In the genomic region with DNA sequence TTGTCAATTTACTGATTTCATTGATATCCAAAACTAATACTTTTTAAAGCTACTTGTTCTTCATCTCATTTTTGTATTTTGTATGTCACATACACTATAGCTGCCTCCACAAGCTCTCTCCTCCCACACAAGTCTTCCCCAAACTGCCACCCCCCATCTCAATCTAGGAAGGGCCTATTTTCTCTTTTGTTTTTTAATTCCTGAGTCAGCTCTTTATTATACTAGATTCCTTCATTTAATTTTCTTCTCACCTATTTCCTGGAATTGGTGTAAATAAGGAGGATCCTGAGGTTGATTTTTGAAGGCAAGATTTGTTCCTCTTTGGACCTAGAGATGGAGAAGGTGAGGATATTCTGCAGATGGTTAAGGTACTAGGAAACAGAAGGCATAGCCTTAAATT, we compare ENCODE assay signal across 29 cellular contexts.
"Had no signal": no experiment of that assay in that cellular context is flagged by ENCODE, and none has a peak within 500 bp of the region (broad histone marks: within the 10 kb centered on the region; RNA-seq: fewer than 3 reads in every experiment).

No MANE protein-coding gene starts in this region.

- H3K27me3 ChIP-seq: stomach, suprapubic skin, testis, thyroid gland, tibial artery, tibial nerve, transverse colon, upper lobe of left lung, upper lobe of right lung, uterus, vagina had no signal

- H3K4me3 Mint-ChIP-seq: stimulated activated effector memory CD8-positive, alpha-beta T cell treated with anti-CD3 and anti-CD28 coated beads, Interleukin-12 subunit alpha, Interleukin-12 subunit beta, amount 100 ng/mL, for 72 hours; stimulated activated memory B cell treated with anti-CD40 and anti-IgM and Interleukin-4, amounts not matched to agents 10 μg/mL and 1 μg/mL and 100 μg/mL, for 72 hours; stimulated activated naive B cell treated with anti-CD40 and anti-IgM and Interleukin-4, amounts not matched to agents 10 μg/mL and 1 μg/mL and 100 μg/mL, for 72 hours; stimulated activated naive CD8-positive, alpha-beta T cell treated with anti-CD3 and anti-CD28 coated beads, Interleukin-15, amount 100 ng/mL, for 72 hours; stimulated activated naive CD8-positive, alpha-beta T cell treated with anti-CD3 and anti-CD28 coated beads, Interleukin-15, Interleukin-2, amounts not matched to agents 100 ng/mL and 50 ng/mL, for 24 hours; type B pancreatic cell had no signal

- FAIRE-seq: urothelium cell line had no signal

- H3K27ac ChIP-seq: stomach, suprapubic skin, testis, thoracic aorta, thyroid gland, tibial artery, tibial nerve, transverse colon, upper lobe of left lung, upper lobe of right lung, uterus, vagina had no signal

- H3K4me3 ChIP-seq: stomach, suprapubic skin, testis, thoracic aorta, thyroid gland, tibial artery, tibial nerve, transverse colon, upper lobe of left lung, upper lobe of right lung, uterus, vagina had no signal

- H3K27ac Mint-ChIP-seq: stimulated activated effector memory CD8-positive, alpha-beta T cell treated with anti-CD3 and anti-CD28 coated beads, Interleukin-12 subunit alpha, Interleukin-12 subunit beta, amount 100 ng/mL, for 72 hours; stimulated activated memory B cell treated with anti-CD40 and anti-IgM and Interleukin-4, amounts not matched to agents 10 μg/mL and 1 μg/mL and 100 μg/mL, for 72 hours; stimulated activated naive B cell treated with anti-CD40 and anti-IgM and Interleukin-4, amounts not matched to agents 10 μg/mL and 1 μg/mL and 100 μg/mL, for 72 hours; stimulated activated naive CD8-positive, alpha-beta T cell treated with anti-CD3 and anti-CD28 coated beads, Interleukin-15, amount 100 ng/mL, for 72 hours; stimulated activated naive CD8-positive, alpha-beta T cell treated with anti-CD3 and anti-CD28 coated beads, Interleukin-15, Interleukin-2, amounts not matched to agents 100 ng/mL and 50 ng/mL, for 24 hours; type B pancreatic cell had no signal

- H3K27me3 Mint-ChIP-seq: stimulated activated memory B cell treated with anti-CD40 and anti-IgM and Interleukin-4, amounts not matched to agents 10 μg/mL and 1 μg/mL and 100 μg/mL, for 72 hours; stimulated activated naive B cell treated with anti-CD40 and anti-IgM and Interleukin-4, amounts not matched to agents 10 μg/mL and 1 μg/mL and 100 μg/mL, for 72 hours; stimulated activated naive CD8-positive, alpha-beta T cell treated with anti-CD3 and anti-CD28 coated beads, Interleukin-15, amount 100 ng/mL, for 72 hours; stimulated activated naive CD8-positive, alpha-beta T cell treated with anti-CD3 and anti-CD28 coated beads, Interleukin-15, Interleukin-2, amounts not matched to agents 100 ng/mL and 50 ng/mL, for 24 hours; type B pancreatic cell had no signal

- DNase-seq: stimulated activated CD4-positive, alpha-beta T cell treated with anti-CD3 and anti-CD28 coated beads, Interleukin-2, amount 100 ng/mL, for 48 hours; stimulated activated CD4-positive, alpha-beta T cell treated with anti-CD3 and anti-CD28 coated beads, Interleukin-4, amount 100 ng/mL, for 1 hour; stimulated activated CD4-positive, alpha-beta T cell treated with anti-CD3 and anti-CD28 coated beads, Interleukin-4, amount 100 ng/mL, for 24 hours; stimulated activated CD4-positive, alpha-beta T cell treated with anti-CD3 and anti-CD28 coated beads, Interleukin-4, amount 100 ng/mL, for 4 hours; stimulated activated CD8-positive, alpha-beta memory T cell treated with anti-CD3 and anti-CD28 coated beads, Interleukin-4, amount 100 ng/mL, for 48 hours; stimulated activated naive B cell treated with anti-CD40 and anti-IgM and Interleukin-4, amounts not matched to agents 10 μg/mL and 1 μg/mL and 100 μg/mL, for 72 hours; stimulated activated naive CD4-positive, alpha-beta T cell; stimulated activated naive CD4-positive, alpha-beta T cell treated with Interleukin-2 at 50 U/mL for 16 hours; stimulated activated naive CD8-positive, alpha-beta T cell treated with anti-CD3 and anti-CD28 coated beads, Interleukin-15, amount 100 ng/mL, for 72 hours; stimulated activated naive CD8-positive, alpha-beta T cell treated with anti-CD3 and anti-CD28 coated beads, Interleukin-15, Interleukin-2, amounts not matched to agents 100 U/mL and 50 U/mL, for 24 hours; stomach; substantia nigra; testis; thyroid gland; tibial artery; transverse colon; trophoblast cell; upper lobe of left lung; upper lobe of right lung; uterus had no signal

- H3K36me3 Mint-ChIP-seq: stimulated activated effector memory CD8-positive, alpha-beta T cell treated with anti-CD3 and anti-CD28 coated beads, Interleukin-12 subunit alpha, Interleukin-12 subunit beta, amount 100 ng/mL, for 72 hours; stimulated activated memory B cell treated with anti-CD40 and anti-IgM and Interleukin-4, amounts not matched to agents 10 μg/mL and 1 μg/mL and 100 μg/mL, for 72 hours; stimulated activated naive B cell treated with anti-CD40 and anti-IgM and Interleukin-4, amounts not matched to agents 10 μg/mL and 1 μg/mL and 100 μg/mL, for 72 hours; type B pancreatic cell had no signal

- H3K4me1 Mint-ChIP-seq: stimulated activated effector memory CD8-positive, alpha-beta T cell treated with anti-CD3 and anti-CD28 coated beads, Interleukin-12 subunit alpha, Interleukin-12 subunit beta, amount 100 ng/mL, for 72 hours; stimulated activated memory B cell treated with anti-CD40 and anti-IgM and Interleukin-4, amounts not matched to agents 10 μg/mL and 1 μg/mL and 100 μg/mL, for 72 hours; stimulated activated naive B cell treated with anti-CD40 and anti-IgM and Interleukin-4, amounts not matched to agents 10 μg/mL and 1 μg/mL and 100 μg/mL, for 72 hours; stimulated activated naive CD8-positive, alpha-beta T cell treated with anti-CD3 and anti-CD28 coated beads, Interleukin-15, amount 100 ng/mL, for 72 hours had no signal

- H3K9me3 ChIP-seq: stomach, suprapubic skin, testis, thoracic aorta, thyroid gland, tibial artery, tibial nerve, transverse colon, upper lobe of left lung, upper lobe of right lung, uterus, vagina had no signal

- ATAC-seq: stimulated activated effector memory CD8-positive, alpha-beta T cell treated with anti-CD3 and anti-CD28 coated beads, Interleukin-12 subunit alpha, Interleukin-12 subunit beta, amount 100 ng/mL, for 72 hours; stimulated activated memory B cell treated with anti-CD40 and anti-IgM and Interleukin-4, amounts not matched to agents 10 μg/mL and 1 μg/mL and 100 μg/mL, for 72 hours; stimulated activated naive B cell treated with anti-CD40 and anti-IgM and Interleukin-4, amounts not matched to agents 10 μg/mL and 1 μg/mL and 100 μg/mL, for 72 hours; stimulated activated naive CD8-positive, alpha-beta T cell treated with anti-CD3 and anti-CD28 coated beads, Interleukin-15, amount 100 ng/mL, for 72 hours; stimulated activated naive CD8-positive, alpha-beta T cell treated with anti-CD3 and anti-CD28 coated beads, Interleukin-15, Interleukin-2, amounts not matched to agents 100 U/mL and 50 U/mL, for 24 hours; upper lobe of right lung had no signal

- H3K4me1 ChIP-seq: stomach, suprapubic skin, testis, thyroid gland, tibial artery, tibial nerve, transverse colon, upper lobe of left lung, upper lobe of right lung, uterus, vagina had no signal

- H3K36me3 ChIP-seq: stomach, suprapubic skin, thoracic aorta, thyroid gland, tibial artery, tibial nerve, transverse colon, upper lobe of left lung, upper lobe of right lung, uterus, vagina had no signal
